ENCODE assay signal across 8 cellular contexts in genomic region chr12:12505544-12506501, GRCh38. TPM values are rescaled to one million over a fixed set of nuclear protein-coding genes. Genes with fewer than 3 reads are reported as not detected.
DNase-seq lines count a peak whose midpoint lies in the region; ATAC-seq, FAIRE-seq and TF ChIP-seq lines count a peak whose summit lies in the region.

No MANE protein-coding gene starts in this region.

- FAIRE-seq in GM12892 (lab: Jason Lieb, UNC) = peak; percentile 81

- ATAC-seq in GM21528 (IDR thresholded peaks at IDR 0.05; ENCODE audit: low FRiP score, unreplicated experiment) (peak; percentile 73), mucosa of descending colon (peak; percentile 46)

- peak overlapping the region; percentile 32 for H3K27ac ChIP-seq in duodenal mucosa (ENCODE audit: low read depth, low read length)

- TF ChIP-seq CTCF in mucosa of descending colon (IDR thresholded peaks at IDR 0.05) = no peak

- DNase-seq in GM12892 (ENCODE audit: insufficient read length) (peak; percentile 38), MV-4-11 (lab: John Stamatoyannopoulos, UW) (peak; percentile 1), mucosa of descending colon (no peak), NCI-H774 (lab: John Stamatoyannopoulos, UW) (no peak), SKM-1 treated with dmso at 0.1 percent for 144 hours (lab: John Stamatoyannopoulos, UW; ENCODE audit: unreplicated experiment) (no peak), Kasumi-1 (lab: John Stamatoyannopoulos, UW) (no peak)

- no peak for TF ChIP-seq POLR2A in GM12892 (IDR thresholded peaks at IDR 0.05; ENCODE audit: low read depth, low read length)

- no peak overlapping the region for H3K9ac ChIP-seq in duodenal mucosa (ENCODE audit: low read depth in 1 of 2, low read length in 2 of 2)

- H3K4me3 ChIP-seq in duodenal mucosa (ENCODE audit: low read depth in 1 of 2, low read length in 2 of 2) (no peak overlapping the region), mucosa of descending colon (no peak overlapping the region)

- H3K9me3 ChIP-seq in duodenal mucosa (ENCODE audit: control insufficient read depth in 1 of 2, low read length in 2 of 2) = no peaks in the 10 kb centered on the region
- H3K9me3 ChIP-seq in mucosa of descending colon = no peaks in the 10 kb centered on the region

- H3K36me3 ChIP-seq in duodenal mucosa (ENCODE audit: control insufficient read depth in 1 of 2, insufficient read depth in 2 of 2, low read length in 2 of 2) (no peaks in the 10 kb centered on the region), mucosa of descending colon (ENCODE audit: low read depth) (no peaks in the 10 kb centered on the region)

- no peaks in the 10 kb centered on the region for H3K27me3 ChIP-seq in duodenal mucosa (ENCODE audit: control insufficient read depth in 1 of 2, insufficient read depth in 2 of 2, low read length in 2 of 2)

- H3K4me1 ChIP-seq in duodenal mucosa (ENCODE audit: control insufficient read depth in 1 of 2, insufficient read depth in 2 of 2, low read length in 2 of 2) = peaks cover 21 to 22% of the 10 kb centered on the region in 2 donors
- no peaks in the 10 kb centered on the region for H3K4me1 ChIP-seq in mucosa of descending colon (ENCODE audit: low read depth)

- intact Hi-C loops in mucosa of descending colon (cut with DNase I, micrococcal nuclease) = no loop called here

RNA-seq across cellular contexts. Expression of gene DUSP16, which starts 56.8 kb away (rescaled TPM):
- polyA plus RNA-seq in GM12892 (2012; ENCODE audit: missing spikeins) = 17.3 TPM
- total RNA-seq in mucosa of descending colon = 10 to 100 TPM; 42.3 to 61.8 (median 42.9) TPM

Comparison
In these comparisons a context has a peak if more than half of its experiments do, and no peak if none do; other contexts are left out.
1. DNase-seq: peak in GM12892 (single experiment) and MV-4-11 (single experiment); none in mucosa of descending colon (0 of 3), NCI-H774 (single experiment), SKM-1 treated with dmso at 0.1 percent for 144 hours (single experiment) and Kasumi-1 (0 of 2).